1 cellular context compared by ENCODE assay signal in the genomic region with DNA sequence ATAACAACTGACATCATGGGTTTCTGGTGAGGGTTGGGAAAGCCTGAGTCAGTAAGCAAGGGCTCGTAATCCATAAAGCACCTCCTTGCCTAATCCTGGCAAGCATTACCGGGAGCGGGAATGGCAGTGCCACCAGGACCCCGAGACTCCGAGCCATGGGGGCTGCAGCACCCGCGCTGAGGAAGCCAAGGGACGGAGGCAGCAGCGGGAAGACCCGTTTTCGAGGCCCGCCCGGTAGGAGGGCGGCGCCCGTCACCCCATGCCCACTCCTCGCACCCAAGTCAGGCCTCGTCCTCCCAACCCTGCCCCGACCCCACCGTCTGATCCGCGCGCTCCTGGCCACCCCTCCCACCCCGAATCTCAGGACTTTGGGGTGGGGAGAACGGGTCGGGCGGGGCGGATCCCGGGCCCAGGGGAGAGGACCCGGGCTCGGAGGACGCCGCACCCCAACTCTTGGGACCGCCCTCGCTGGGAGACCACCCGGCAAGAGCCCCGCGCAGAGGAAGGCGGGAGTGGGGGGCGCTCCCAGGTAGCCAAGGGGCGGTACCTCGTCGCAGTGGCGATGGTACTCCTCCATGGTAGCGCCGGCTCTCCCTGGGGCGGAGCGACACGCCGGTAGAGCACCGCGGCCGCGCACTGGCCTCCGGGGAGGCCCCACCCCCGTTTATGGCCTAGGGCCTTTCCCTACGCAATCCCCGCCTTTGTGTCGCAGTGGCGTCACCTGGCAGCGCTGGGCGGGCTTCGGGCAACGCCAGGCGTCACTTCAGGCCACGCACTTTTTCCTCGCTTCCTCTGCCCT.
TF ChIP-seq lines count a peak whose summit lies in the region.

Gene DYNLT3 (minus strand): TSS at position 638 of the 799 bp plus-strand sequence. CDS start 61 bp downstream, at position 577.

TF ChIP-seq in HepG2, 621 proteins besides CTCF, POLR2A, EP300 and RAD21 (continued from another document and continues in another):
- TF ChIP-seq, protein P1, sequence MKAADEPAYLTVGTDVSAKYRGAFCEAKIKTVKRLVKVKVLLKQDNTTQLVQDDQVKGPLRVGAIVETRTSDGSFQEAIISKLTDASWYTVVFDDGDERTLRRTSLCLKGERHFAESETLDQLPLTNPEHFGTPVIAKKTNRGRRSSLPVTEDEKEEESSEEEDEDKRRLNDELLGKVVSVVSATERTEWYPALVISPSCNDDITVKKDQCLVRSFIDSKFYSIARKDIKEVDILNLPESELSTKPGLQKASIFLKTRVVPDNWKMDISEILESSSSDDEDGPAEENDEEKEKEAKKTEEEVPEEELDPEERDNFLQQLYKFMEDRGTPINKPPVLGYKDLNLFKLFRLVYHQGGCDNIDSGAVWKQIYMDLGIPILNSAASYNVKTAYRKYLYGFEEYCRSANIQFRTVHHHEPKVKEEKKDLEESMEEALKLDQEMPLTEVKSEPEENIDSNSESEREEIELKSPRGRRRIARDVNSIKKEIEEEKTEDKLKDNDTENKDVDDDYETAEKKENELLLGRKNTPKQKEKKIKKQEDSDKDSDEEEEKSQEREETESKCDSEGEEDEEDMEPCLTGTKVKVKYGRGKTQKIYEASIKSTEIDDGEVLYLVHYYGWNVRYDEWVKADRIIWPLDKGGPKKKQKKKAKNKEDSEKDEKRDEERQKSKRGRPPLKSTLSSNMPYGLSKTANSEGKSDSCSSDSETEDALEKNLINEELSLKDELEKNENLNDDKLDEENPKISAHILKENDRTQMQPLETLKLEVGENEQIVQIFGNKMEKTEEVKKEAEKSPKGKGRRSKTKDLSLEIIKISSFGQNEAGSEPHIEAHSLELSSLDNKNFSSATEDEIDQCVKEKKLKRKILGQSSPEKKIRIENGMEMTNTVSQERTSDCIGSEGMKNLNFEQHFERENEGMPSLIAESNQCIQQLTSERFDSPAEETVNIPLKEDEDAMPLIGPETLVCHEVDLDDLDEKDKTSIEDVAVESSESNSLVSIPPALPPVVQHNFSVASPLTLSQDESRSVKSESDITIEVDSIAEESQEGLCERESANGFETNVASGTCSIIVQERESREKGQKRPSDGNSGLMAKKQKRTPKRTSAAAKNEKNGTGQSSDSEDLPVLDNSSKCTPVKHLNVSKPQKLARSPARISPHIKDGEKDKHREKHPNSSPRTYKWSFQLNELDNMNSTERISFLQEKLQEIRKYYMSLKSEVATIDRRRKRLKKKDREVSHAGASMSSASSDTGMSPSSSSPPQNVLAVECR (CRISPR knock-in tag; IDR thresholded peaks at IDR 0.05; ENCODE audit: borderline replicate concordance): peak; percentile 42; the same call in 1 of the 2 replicates
- TF ChIP-seq FOSL1 (CRISPR knock-in tag; IDR thresholded peaks at IDR 0.05; ENCODE audit: borderline replicate concordance) (no peak), ZNF788 (CRISPR knock-in tag; IDR thresholded peaks at IDR 0.05; ENCODE audit: borderline replicate concordance) (peak; percentile 53; the same call in 1 of the 2 replicates), ZNF431 (CRISPR knock-in tag; IDR thresholded peaks at IDR 0.05; ENCODE audit: borderline replicate concordance, low read depth) (no peak), ZSCAN20 (CRISPR knock-in tag; IDR thresholded peaks at IDR 0.05; ENCODE audit: borderline replicate concordance) (no peak), ZNF510 (CRISPR knock-in tag; IDR thresholded peaks at IDR 0.05; ENCODE audit: low read depth) (no peak), NKX3-1 (CRISPR knock-in tag; IDR thresholded peaks at IDR 0.05) (no peak), ZNF225 (CRISPR knock-in tag; IDR thresholded peaks at IDR 0.05) (no peak), IRF1 (CRISPR knock-in tag; IDR thresholded peaks at IDR 0.05; ENCODE audit: low read depth) (no peak), ZNF335 (CRISPR knock-in tag; IDR thresholded peaks at IDR 0.05) (no peak), KDM2A (CRISPR knock-in tag; IDR thresholded peaks at IDR 0.05; ENCODE audit: borderline replicate concordance, low read depth) (peak; percentile 65; the same call in 1 of the 2 replicates), CBFB (CRISPR knock-in tag; IDR thresholded peaks at IDR 0.05) (no peak), ZNF816 (CRISPR knock-in tag; IDR thresholded peaks at IDR 0.05; ENCODE audit: borderline replicate concordance) (no peak), GATA4 (IDR thresholded peaks at IDR 0.05; ENCODE audit: borderline replicate concordance, low read depth) (no peak), FOXA1 (IDR thresholded peaks at IDR 0.05) (no peak), FOXA1 (CRISPR knock-in tag; IDR thresholded peaks at IDR 0.05) (no peak), ZNF572 (CRISPR knock-in tag; IDR thresholded peaks at IDR 0.05) (no peak), ZNF234 (CRISPR knock-in tag; conservative IDR thresholded peaks at IDR 0.05) (no peak), MATR3 (CRISPR knock-in tag; IDR thresholded peaks at IDR 0.05) (no peak), ZBTB21 (CRISPR knock-in tag; IDR thresholded peaks at IDR 0.05) (peak; percentile 86), ZNF773 (CRISPR knock-in tag; IDR thresholded peaks at IDR 0.05; ENCODE audit: borderline replicate concordance) (no peak), ZMAT3 (CRISPR knock-in tag; conservative IDR thresholded peaks at IDR 0.05) (no peak), ZNF230 (CRISPR knock-in tag; IDR thresholded peaks at IDR 0.05) (no peak), ZNF850 (CRISPR knock-in tag; conservative IDR thresholded peaks at IDR 0.05) (no peak), ZNF441 (CRISPR knock-in tag; IDR thresholded peaks at IDR 0.05; ENCODE audit: borderline replicate concordance) (peak; percentile 46; the same call in 1 of the 2 replicates)
- TF ChIP-seq, protein P2, sequence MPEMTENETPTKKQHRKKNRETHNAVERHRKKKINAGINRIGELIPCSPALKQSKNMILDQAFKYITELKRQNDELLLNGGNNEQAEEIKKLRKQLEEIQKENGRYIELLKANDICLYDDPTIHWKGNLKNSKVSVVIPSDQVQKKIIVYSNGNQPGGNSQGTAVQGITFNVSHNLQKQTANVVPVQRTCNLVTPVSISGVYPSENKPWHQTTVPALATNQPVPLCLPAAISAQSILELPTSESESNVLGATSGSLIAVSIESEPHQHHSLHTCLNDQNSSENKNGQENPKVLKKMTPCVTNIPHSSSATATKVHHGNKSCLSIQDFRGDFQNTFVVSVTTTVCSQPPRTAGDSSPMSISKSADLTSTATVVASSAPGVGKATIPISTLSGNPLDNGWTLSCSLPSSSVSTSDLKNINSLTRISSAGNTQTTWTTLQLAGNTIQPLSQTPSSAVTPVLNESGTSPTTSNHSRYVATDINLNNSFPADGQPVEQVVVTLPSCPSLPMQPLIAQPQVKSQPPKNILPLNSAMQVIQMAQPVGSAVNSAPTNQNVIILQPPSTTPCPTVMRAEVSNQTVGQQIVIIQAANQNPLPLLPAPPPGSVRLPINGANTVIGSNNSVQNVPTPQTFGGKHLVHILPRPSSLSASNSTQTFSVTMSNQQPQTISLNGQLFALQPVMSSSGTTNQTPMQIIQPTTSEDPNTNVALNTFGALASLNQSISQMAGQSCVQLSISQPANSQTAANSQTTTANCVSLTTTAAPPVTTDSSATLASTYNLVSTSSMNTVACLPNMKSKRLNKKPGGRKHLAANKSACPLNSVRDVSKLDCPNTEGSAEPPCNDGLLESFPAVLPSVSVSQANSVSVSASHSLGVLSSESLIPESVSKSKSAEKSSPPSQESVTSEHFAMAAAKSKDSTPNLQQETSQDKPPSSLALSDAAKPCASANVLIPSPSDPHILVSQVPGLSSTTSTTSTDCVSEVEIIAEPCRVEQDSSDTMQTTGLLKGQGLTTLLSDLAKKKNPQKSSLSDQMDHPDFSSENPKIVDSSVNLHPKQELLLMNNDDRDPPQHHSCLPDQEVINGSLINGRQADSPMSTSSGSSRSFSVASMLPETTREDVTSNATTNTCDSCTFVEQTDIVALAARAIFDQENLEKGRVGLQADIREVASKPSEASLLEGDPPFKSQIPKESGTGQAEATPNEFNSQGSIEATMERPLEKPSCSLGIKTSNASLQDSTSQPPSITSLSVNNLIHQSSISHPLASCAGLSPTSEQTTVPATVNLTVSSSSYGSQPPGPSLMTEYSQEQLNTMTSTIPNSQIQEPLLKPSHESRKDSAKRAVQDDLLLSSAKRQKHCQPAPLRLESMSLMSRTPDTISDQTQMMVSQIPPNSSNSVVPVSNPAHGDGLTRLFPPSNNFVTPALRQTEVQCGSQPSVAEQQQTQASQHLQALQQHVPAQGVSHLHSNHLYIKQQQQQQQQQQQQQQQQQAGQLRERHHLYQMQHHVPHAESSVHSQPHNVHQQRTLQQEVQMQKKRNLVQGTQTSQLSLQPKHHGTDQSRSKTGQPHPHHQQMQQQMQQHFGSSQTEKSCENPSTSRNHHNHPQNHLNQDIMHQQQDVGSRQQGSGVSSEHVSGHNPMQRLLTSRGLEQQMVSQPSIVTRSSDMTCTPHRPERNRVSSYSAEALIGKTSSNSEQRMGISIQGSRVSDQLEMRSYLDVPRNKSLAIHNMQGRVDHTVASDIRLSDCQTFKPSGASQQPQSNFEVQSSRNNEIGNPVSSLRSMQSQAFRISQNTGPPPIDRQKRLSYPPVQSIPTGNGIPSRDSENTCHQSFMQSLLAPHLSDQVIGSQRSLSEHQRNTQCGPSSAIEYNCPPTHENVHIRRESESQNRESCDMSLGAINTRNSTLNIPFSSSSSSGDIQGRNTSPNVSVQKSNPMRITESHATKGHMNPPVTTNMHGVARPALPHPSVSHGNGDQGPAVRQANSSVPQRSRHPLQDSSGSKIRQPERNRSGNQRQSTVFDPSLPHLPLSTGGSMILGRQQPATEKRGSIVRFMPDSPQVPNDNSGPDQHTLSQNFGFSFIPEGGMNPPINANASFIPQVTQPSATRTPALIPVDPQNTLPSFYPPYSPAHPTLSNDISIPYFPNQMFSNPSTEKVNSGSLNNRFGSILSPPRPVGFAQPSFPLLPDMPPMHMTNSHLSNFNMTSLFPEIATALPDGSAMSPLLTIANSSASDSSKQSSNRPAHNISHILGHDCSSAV (CRISPR knock-in tag; IDR thresholded peaks at IDR 0.05; ENCODE audit: borderline replicate concordance): no peak
- TF ChIP-seq, protein P3, sequence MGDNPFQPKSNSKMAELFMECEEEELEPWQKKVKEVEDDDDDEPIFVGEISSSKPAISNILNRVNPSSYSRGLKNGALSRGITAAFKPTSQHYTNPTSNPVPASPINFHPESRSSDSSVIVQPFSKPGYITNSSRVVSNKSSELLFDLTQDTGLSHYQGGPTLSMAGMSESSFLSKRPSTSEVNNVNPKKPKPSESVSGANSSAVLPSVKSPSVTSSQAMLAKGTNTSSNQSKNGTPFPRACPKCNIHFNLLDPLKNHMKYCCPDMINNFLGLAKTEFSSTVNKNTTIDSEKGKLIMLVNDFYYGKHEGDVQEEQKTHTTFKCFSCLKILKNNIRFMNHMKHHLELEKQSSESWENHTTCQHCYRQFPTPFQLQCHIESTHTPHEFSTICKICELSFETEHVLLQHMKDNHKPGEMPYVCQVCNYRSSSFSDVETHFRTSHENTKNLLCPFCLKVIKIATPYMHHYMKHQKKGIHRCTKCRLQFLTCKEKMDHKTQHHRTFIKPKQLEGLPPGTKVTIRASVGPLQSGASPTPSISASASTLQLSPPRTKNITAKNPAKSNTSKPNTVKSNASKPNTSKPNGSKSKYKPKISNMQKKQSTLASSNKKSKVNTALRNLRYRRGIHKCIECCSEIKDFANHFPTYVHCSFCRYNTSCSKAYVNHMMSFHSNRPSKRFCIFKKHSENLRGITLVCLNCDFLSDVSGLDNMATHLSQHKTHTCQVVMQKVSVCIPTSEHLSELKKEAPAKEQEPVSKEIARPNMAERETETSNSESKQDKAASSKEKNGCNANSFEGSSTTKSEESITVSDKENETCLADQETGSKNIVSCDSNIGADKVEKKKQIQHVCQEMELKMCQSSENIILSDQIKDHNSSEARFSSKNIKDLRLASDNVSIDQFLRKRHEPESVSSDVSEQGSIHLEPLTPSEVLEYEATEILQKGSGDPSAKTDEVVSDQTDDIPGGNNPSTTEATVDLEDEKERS (CRISPR knock-in tag; IDR thresholded peaks at IDR 0.05): no peak
- TF ChIP-seq, protein P4, sequence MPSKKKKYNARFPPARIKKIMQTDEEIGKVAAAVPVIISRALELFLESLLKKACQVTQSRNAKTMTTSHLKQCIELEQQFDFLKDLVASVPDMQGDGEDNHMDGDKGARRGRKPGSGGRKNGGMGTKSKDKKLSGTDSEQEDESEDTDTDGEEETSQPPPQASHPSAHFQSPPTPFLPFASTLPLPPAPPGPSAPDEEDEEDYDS (CRISPR knock-in tag; IDR thresholded peaks at IDR 0.05): peak; percentile 54; the same call in 1 of the 2 replicates
- TF ChIP-seq, protein P5, sequence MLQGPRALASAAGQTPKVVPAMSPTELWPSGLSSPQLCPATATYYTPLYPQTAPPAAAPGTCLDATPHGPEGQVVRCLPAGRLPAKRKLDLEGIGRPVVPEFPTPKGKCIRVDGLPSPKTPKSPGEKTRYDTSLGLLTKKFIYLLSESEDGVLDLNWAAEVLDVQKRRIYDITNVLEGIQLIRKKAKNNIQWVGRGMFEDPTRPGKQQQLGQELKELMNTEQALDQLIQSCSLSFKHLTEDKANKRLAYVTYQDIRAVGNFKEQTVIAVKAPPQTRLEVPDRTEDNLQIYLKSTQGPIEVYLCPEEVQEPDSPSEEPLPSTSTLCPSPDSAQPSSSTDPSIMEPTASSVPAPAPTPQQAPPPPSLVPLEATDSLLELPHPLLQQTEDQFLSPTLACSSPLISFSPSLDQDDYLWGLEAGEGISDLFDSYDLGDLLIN (CRISPR knock-in tag; IDR thresholded peaks at IDR 0.05; ENCODE audit: borderline replicate concordance): no peak
- TF ChIP-seq, protein P6, sequence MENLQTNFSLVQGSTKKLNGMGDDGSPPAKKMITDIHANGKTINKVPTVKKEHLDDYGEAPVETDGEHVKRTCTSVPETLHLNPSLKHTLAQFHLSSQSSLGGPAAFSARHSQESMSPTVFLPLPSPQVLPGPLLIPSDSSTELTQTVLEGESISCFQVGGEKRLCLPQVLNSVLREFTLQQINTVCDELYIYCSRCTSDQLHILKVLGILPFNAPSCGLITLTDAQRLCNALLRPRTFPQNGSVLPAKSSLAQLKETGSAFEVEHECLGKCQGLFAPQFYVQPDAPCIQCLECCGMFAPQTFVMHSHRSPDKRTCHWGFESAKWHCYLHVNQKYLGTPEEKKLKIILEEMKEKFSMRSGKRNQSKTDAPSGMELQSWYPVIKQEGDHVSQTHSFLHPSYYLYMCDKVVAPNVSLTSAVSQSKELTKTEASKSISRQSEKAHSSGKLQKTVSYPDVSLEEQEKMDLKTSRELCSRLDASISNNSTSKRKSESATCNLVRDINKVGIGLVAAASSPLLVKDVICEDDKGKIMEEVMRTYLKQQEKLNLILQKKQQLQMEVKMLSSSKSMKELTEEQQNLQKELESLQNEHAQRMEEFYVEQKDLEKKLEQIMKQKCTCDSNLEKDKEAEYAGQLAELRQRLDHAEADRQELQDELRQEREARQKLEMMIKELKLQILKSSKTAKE (CRISPR knock-in tag; IDR thresholded peaks at IDR 0.05; ENCODE audit: borderline replicate concordance): no peak
- TF ChIP-seq, protein P7, sequence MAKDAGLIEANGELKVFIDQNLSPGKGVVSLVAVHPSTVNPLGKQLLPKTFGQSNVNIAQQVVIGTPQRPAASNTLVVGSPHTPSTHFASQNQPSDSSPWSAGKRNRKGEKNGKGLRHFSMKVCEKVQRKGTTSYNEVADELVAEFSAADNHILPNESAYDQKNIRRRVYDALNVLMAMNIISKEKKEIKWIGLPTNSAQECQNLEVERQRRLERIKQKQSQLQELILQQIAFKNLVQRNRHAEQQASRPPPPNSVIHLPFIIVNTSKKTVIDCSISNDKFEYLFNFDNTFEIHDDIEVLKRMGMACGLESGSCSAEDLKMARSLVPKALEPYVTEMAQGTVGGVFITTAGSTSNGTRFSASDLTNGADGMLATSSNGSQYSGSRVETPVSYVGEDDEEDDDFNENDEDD (CRISPR knock-in tag; IDR thresholded peaks at IDR 0.05; ENCODE audit: borderline replicate concordance): peak; percentile 58; the same call in 1 of the 2 replicates
